In the genomic region with DNA sequence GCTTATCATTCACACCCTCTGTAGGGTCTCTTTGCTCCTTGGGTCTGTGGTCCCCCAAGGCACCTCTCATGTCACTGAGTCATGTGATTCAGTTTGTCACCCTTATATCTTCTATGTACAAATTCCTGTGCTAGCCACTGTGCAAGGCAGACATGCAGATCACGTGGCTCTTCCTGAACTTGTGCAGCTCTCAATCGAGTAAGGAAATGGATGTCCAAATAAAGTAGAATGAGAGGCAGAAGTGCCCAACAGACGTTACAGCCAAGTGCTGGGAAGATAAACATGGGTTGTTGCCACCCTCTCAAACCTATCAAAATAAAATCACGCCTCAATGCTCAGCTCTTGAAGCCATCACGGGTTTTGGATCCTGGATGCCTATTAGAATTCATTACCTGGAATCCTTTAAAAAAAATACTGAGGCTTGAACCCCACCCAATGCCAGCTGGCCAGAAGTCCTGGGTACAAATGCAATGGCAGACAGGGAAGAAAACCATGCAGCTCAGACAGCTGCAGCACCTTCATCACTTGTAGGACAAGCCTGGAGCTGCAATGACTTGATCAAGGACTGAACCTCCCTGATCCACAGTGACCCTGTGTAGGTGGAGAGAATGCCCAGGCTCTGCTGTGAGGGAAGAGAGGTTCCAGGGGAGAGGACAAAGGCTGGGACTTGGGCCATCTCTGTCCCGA, we compare ENCODE assay signal across 27 cellular contexts.
A peak's percentile ranks its signal among the peaks of the same experiment; 100 is the strongest.
DNase-seq lines count a peak whose midpoint lies in the region; ATAC-seq and TF ChIP-seq lines count a peak whose summit lies in the region.
"Had no signal": no experiment of that assay in that cellular context is flagged by ENCODE, and none has a peak within 500 bp of the region (broad histone marks: within the 10 kb centered on the region; RNA-seq: fewer than 3 reads in every experiment).

No MANE protein-coding gene starts in this region.

- H3K4me3 Mint-ChIP-seq in progenitor cell of endocrine pancreas (ENCODE audit: low read depth) = no peak overlapping the region
- H3K4me3 Mint-ChIP-seq: CD4-positive, alpha-beta T cell had no signal

- H3K4me1 Mint-ChIP-seq in progenitor cell of endocrine pancreas (ENCODE audit: low read depth) = peaks cover 10% of the 10 kb centered on the region

- H3K27me3 ChIP-seq in heart left ventricle = peaks cover 0 to 11% (median 0%) of the 10 kb centered on the region in 9 donors
- no peaks in the 10 kb centered on the region for H3K27me3 ChIP-seq in right cardiac atrium (ENCODE audit: control insufficient read depth, insufficient read depth)

- DNase-seq in Right ventricle myocardium inferior (ENCODE audit: missing footprints) (no peak), cardiac septum (ENCODE audit: low spot score) (no peak), heart left ventricle (peak in 1 of 5 donors; percentile 26), right cardiac atrium (no peak), NCI-H1092 (lab: John Stamatoyannopoulos, UW) (no peak), progenitor cell of endocrine pancreas (ENCODE audit: low spot score, unreplicated experiment) (no peak), HEK293T (ENCODE audit: extremely low spot score) (no peak)
- DNase-seq: 8988T; ACHN; CD4-positive, alpha-beta T cell; COR-L47; DMS 273 treated with DMSO at 0.1 percent for 48 hours; DMS79; EL; GDM1; GOT3; IMR-90; MM.1S; NCI-H1694 treated with DMSO at 0.1 percent for 48 hours; NCI-H2081; NCI-H2171; NCI-H226; NCI-H510A; PC-3 had no signal

- CTCF ChIA-PET in HEK293T (lab: Yijun Ruan, JAX) = interaction anchor here (0.8 kb wide), 1 partner anchor 12 kb away, joined by 3 read pairs; no protein-coding TSS in a partner anchor

- no peaks in the 10 kb centered on the region for H3K27me3 Mint-ChIP-seq in progenitor cell of endocrine pancreas

- ATAC-seq in Right ventricle myocardium inferior = peak; percentile 79
- peak; percentile 25 to 68 (median 41) for ATAC-seq in heart left ventricle
- peak; percentile 67 to 78 for ATAC-seq in right cardiac atrium
- ATAC-seq: PC-3 had no signal

- H3K9me3 ChIP-seq in heart left ventricle (no peaks in the 10 kb centered on the region), right cardiac atrium (ENCODE audit: control insufficient read depth, low read length) (no peaks in the 10 kb centered on the region)
- H3K9me3 ChIP-seq: HAP-1, SJSA1 had no signal

- H3K27ac Mint-ChIP-seq in progenitor cell of endocrine pancreas = no peak overlapping the region
- H3K27ac Mint-ChIP-seq: CD4-positive, alpha-beta T cell had no signal

- TF ChIP-seq POLR2A in heart left ventricle (IDR thresholded peaks at IDR 0.05) = no peak

- peaks cover 0 to 24% (median 4%) of the 10 kb centered on the region in 12 donors for H3K4me1 ChIP-seq in heart left ventricle
- peaks cover 3% of the 10 kb centered on the region for H3K4me1 ChIP-seq in right cardiac atrium (ENCODE audit: control insufficient read depth, insufficient read depth, low read length)
- H3K4me1 ChIP-seq: HAP-1, SJSA1 had no signal

- peaks cover under 1% of the 10 kb centered on the region for H3K9me3 Mint-ChIP-seq in progenitor cell of endocrine pancreas (ENCODE audit: low read depth)
- H3K9me3 Mint-ChIP-seq: CD4-positive, alpha-beta T cell had no signal

- H3K36me3 Mint-ChIP-seq in progenitor cell of endocrine pancreas (ENCODE audit: insufficient read depth) = peaks cover 26% of the 10 kb centered on the region

- POLR2A ChIA-PET in HEK293T (lab: Yijun Ruan, JAX) = no interaction called here

- H3K36me3 ChIP-seq in heart left ventricle = no peaks in the 10 kb centered on the region
- H3K36me3 ChIP-seq: HAP-1, SJSA1 had no signal

- 29 to 35% (median 31%) methylated on average over 6 of the region's 6 CpGs for WGBS in heart left ventricle, 4 donors
- 38% methylated on average over 6 of the region's 6 CpGs for WGBS in right cardiac atrium

- intact Hi-C loops in Right ventricle myocardium inferior (cut with DNase I) = loop anchor here (5.0 to 10.0 kb wide), 6 partner anchors 53 to 292 kb away; no protein-coding TSS in a partner anchor
- intact Hi-C loops in cardiac septum (cut with DNase I) = loop anchor here (5.0 kb wide), 5 partner anchors 132 to 287 kb away; no protein-coding TSS in a partner anchor
- intact Hi-C loops in heart left ventricle (cut with DNase I) = loop anchor here in 6 of 10 donors (5.0 to 10.0 kb wide), 7 partner anchors 118 to 295 kb away; no protein-coding TSS in a partner anchor
- intact Hi-C loops in right cardiac atrium (cut with DNase I) = no loop called here

- H3K27ac ChIP-seq in heart left ventricle = peak overlapping the region in 6 of 12 donors; percentile 43 to 84 (median 73)
- H3K27ac ChIP-seq in right cardiac atrium (ENCODE audit: low read length) = peak overlapping the region; percentile 46
- H3K27ac ChIP-seq: KMS-11, SJSA1 had no signal

- TF ChIP-seq CTCF in heart left ventricle (IDR thresholded peaks at IDR 0.05) (no peak), progenitor cell of endocrine pancreas (IDR thresholded peaks at IDR 0.05; ENCODE audit: unreplicated experiment) (no peak)

- H3K4me3 ChIP-seq in heart left ventricle = no peak overlapping the region
- no peak overlapping the region for H3K4me3 ChIP-seq in right cardiac atrium (ENCODE audit: low read length)
- H3K4me3 ChIP-seq: HAP-1, SJSA1 had no signal

TF ChIP-seq in HEK293T, 16 proteins besides CTCF, POLR2A, EP300 and RAD21:
- TF ChIP-seq ZNF384 (IDR thresholded peaks at IDR 0.05) (no peak), BHLHE40 (IDR thresholded peaks at IDR 0.05; ENCODE audit: borderline replicate concordance) (no peak), SP1 (IDR thresholded peaks at IDR 0.05) (no peak), FOXK2 (IDR thresholded peaks at IDR 0.05) (no peak), NFRKB (IDR thresholded peaks at IDR 0.05) (no peak), FOXA1 (IDR thresholded peaks at IDR 0.05) (no peak), CTBP1 (IDR thresholded peaks at IDR 0.05; ENCODE audit: borderline replicate concordance) (no peak), ARNT (IDR thresholded peaks at IDR 0.05) (no peak), L3MBTL2 (conservative IDR thresholded peaks at IDR 0.05) (no peak), SUZ12 (IDR thresholded peaks at IDR 0.05) (no peak), ELF4 (IDR thresholded peaks at IDR 0.05) (no peak), FOXM1 (IDR thresholded peaks at IDR 0.05; ENCODE audit: borderline replicate concordance) (no peak), HDGF (IDR thresholded peaks at IDR 0.05; ENCODE audit: borderline replicate concordance) (no peak), LEF1 (IDR thresholded peaks at IDR 0.05; ENCODE audit: borderline replicate concordance) (no peak)
- TF ChIP-seq, protein P1, sequence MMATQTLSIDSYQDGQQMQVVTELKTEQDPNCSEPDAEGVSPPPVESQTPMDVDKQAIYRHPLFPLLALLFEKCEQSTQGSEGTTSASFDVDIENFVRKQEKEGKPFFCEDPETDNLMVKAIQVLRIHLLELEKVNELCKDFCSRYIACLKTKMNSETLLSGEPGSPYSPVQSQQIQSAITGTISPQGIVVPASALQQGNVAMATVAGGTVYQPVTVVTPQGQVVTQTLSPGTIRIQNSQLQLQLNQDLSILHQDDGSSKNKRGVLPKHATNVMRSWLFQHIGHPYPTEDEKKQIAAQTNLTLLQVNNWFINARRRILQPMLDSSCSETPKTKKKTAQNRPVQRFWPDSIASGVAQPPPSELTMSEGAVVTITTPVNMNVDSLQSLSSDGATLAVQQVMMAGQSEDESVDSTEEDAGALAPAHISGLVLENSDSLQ (IDR thresholded peaks at IDR 0.05) = no peak

Comparison
In these comparisons a context has a peak if more than half of its experiments do, and no peak if none do; other contexts are left out.
1. intact Hi-C loops: an anchor here in Right ventricle myocardium inferior (5.0 to 10.0 kb wide), cardiac septum (5.0 kb wide) and heart left ventricle (5.0 to 10.0 kb wide); none called in right cardiac atrium.